Comparison of ENCODE assay signal across 8 cellular contexts in the genomic region with DNA sequence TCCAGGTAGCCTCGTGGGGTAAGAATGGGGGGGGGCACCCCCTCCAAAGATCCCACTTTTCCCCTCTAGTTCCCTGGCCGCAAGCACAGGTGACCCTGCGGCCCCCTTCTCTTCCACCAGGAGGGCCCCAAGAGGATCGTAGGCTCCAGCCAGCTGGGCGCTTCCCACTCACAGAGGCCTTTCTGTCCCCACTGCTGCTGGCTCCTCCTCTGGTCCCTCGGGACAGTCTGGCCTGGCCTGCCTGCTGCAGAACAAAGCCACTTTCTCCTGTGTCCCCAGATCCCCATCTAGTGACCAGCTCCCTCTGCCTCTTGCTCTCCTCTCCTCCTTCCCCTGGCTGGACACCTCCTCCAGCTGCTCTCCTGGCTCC. TPM values are rescaled to one million over a fixed set of nuclear protein-coding genes. Genes with fewer than 3 reads are reported as not detected.
DNase-seq lines count a peak whose midpoint lies in the region; ATAC-seq, FAIRE-seq and TF ChIP-seq lines count a peak whose summit lies in the region.

No MANE protein-coding gene starts in this region.

- DNase-seq in GM06990 (ENCODE audit: extremely low read depth, insufficient read length) (no peak), fibroblast of the aortic adventitia (ENCODE audit: low read depth) (no peak), osteoblast (ENCODE audit: insufficient read length, low spot score, missing footprints) (no peak), HTR-8/SVneo (ENCODE audit: insufficient read length, low spot score) (no peak), AML-193 (lab: John Stamatoyannopoulos, UW) (no peak)

- H3K4me2 ChIP-seq in osteoblast (ENCODE audit: insufficient read depth, low read length): peak overlapping the region; percentile 82

- no peak for FAIRE-seq in HTR-8/SVneo (lab: Jason Lieb, UNC)

- ATAC-seq in HG03095 (IDR thresholded peaks at IDR 0.05; ENCODE audit: unreplicated experiment) (peak; percentile 7), SK-N-SH treated with all-trans-retinoic acid at 6 μM for 48 hours (peak; percentile 30), GM21576 (IDR thresholded peaks at IDR 0.05; ENCODE audit: unreplicated experiment) (no peak)

- peaks cover 5% of the 10 kb centered on the region for H3K4me1 ChIP-seq in osteoblast (ENCODE audit: insufficient read depth, low read length)

- H3K79me2 ChIP-seq in osteoblast (ENCODE audit: insufficient read depth, low read length): no peaks in the 10 kb centered on the region

- H3K27ac ChIP-seq in osteoblast (ENCODE audit: low read depth, low read length): no peak overlapping the region

- peak overlapping the region; percentile 62 for H2AFZ ChIP-seq in osteoblast (ENCODE audit: low read length)

- H3K27me3 ChIP-seq in GM06990 (replicated peaks; ENCODE audit: control insufficient read depth, insufficient read depth, low read length) (no peaks in the 10 kb centered on the region), osteoblast (ENCODE audit: insufficient read depth, low read length) (no peaks in the 10 kb centered on the region)

- H3K36me3 ChIP-seq in GM06990 (ENCODE audit: control insufficient read depth, insufficient read depth, low read length) (no peaks in the 10 kb centered on the region; the same call in 1 of the 2 replicates), osteoblast (ENCODE audit: insufficient read depth, low read length) (no peaks in the 10 kb centered on the region)

- peaks cover 6% of the 10 kb centered on the region for H4K20me1 ChIP-seq in osteoblast (ENCODE audit: insufficient read depth, low read length)

- H3K9me3 ChIP-seq in osteoblast (ENCODE audit: low read depth, low read length): no peaks in the 10 kb centered on the region

- H3K4me3 ChIP-seq in GM06990 (replicated peaks; ENCODE audit: low read depth, low read length) (peak overlapping the region; percentile 63), fibroblast of the aortic adventitia (ENCODE audit: low read depth, low read length) (peak overlapping the region; percentile 47), osteoblast (ENCODE audit: insufficient read depth, low read length) (peak overlapping the region; percentile 71)

- TF ChIP-seq CTCF in GM06990 (IDR thresholded peaks at IDR 0.05; ENCODE audit: insufficient read depth, low read length, poor library complexity, severe bottlenecking) (no peak), fibroblast of the aortic adventitia (IDR thresholded peaks at IDR 0.05; ENCODE audit: insufficient read depth, low read length) (peak; percentile 17), osteoblast (IDR thresholded peaks at IDR 0.05; ENCODE audit: extremely low read depth, low read depth, low read length) (no peak)

TF ChIP-seq in SK-N-SH treated with all-trans-retinoic acid at 6 μM for 48 hours, 23 proteins besides CTCF, POLR2A, EP300 and RAD21:
- TF ChIP-seq, protein P1, sequence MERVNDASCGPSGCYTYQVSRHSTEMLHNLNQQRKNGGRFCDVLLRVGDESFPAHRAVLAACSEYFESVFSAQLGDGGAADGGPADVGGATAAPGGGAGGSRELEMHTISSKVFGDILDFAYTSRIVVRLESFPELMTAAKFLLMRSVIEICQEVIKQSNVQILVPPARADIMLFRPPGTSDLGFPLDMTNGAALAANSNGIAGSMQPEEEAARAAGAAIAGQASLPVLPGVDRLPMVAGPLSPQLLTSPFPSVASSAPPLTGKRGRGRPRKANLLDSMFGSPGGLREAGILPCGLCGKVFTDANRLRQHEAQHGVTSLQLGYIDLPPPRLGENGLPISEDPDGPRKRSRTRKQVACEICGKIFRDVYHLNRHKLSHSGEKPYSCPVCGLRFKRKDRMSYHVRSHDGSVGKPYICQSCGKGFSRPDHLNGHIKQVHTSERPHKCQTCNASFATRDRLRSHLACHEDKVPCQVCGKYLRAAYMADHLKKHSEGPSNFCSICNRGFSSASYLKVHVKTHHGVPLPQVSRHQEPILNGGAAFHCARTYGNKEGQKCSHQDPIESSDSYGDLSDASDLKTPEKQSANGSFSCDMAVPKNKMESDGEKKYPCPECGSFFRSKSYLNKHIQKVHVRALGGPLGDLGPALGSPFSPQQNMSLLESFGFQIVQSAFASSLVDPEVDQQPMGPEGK (CRISPR knock-in tag; IDR thresholded peaks at IDR 0.05; ENCODE audit: borderline replicate concordance): no peak
- TF ChIP-seq ARNTL (CRISPR knock-in tag; IDR thresholded peaks at IDR 0.05; ENCODE audit: borderline replicate concordance, low read depth) (no peak), ZNF565 (CRISPR knock-in tag; conservative IDR thresholded peaks at IDR 0.05; ENCODE audit: low read depth) (no peak), TOX (CRISPR knock-in tag; IDR thresholded peaks at IDR 0.05; ENCODE audit: borderline replicate concordance) (no peak), ISL1 (CRISPR knock-in tag; IDR thresholded peaks at IDR 0.05) (no peak), CSDC2 (CRISPR knock-in tag; IDR thresholded peaks at IDR 0.05) (no peak), ESRRG (CRISPR knock-in tag; IDR thresholded peaks at IDR 0.05) (no peak), ZC3H10 (CRISPR knock-in tag; IDR thresholded peaks at IDR 0.05) (no peak), BACH2 (CRISPR knock-in tag; IDR thresholded peaks at IDR 0.05; ENCODE audit: borderline replicate concordance) (no peak), RARB (CRISPR knock-in tag; IDR thresholded peaks at IDR 0.05) (no peak), TCF4 (CRISPR knock-in tag; IDR thresholded peaks at IDR 0.05; ENCODE audit: borderline replicate concordance) (no peak), ZNF8 (CRISPR knock-in tag; IDR thresholded peaks at IDR 0.05) (no peak), OSR1 (CRISPR knock-in tag; IDR thresholded peaks at IDR 0.05) (no peak), PPARA (CRISPR knock-in tag; IDR thresholded peaks at IDR 0.05; ENCODE audit: borderline replicate concordance) (no peak), GLIS3 (CRISPR knock-in tag; IDR thresholded peaks at IDR 0.05) (no peak), ZNF70 (CRISPR knock-in tag; IDR thresholded peaks at IDR 0.05) (no peak)
- TF ChIP-seq, protein P2, sequence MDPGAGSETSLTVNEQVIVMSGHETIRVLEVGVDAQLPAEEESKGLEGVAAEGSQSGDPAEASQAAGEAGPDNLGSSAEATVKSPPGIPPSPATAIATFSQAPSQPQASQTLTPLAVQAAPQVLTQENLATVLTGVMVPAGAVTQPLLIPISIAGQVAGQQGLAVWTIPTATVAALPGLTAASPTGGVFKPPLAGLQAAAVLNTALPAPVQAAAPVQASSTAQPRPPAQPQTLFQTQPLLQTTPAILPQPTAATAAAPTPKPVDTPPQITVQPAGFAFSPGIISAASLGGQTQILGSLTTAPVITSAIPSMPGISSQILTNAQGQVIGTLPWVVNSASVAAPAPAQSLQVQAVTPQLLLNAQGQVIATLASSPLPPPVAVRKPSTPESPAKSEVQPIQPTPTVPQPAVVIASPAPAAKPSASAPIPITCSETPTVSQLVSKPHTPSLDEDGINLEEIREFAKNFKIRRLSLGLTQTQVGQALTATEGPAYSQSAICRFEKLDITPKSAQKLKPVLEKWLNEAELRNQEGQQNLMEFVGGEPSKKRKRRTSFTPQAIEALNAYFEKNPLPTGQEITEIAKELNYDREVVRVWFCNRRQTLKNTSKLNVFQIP (CRISPR knock-in tag; IDR thresholded peaks at IDR 0.05; ENCODE audit: borderline replicate concordance, low read depth): no peak
- TF ChIP-seq, protein P3, sequence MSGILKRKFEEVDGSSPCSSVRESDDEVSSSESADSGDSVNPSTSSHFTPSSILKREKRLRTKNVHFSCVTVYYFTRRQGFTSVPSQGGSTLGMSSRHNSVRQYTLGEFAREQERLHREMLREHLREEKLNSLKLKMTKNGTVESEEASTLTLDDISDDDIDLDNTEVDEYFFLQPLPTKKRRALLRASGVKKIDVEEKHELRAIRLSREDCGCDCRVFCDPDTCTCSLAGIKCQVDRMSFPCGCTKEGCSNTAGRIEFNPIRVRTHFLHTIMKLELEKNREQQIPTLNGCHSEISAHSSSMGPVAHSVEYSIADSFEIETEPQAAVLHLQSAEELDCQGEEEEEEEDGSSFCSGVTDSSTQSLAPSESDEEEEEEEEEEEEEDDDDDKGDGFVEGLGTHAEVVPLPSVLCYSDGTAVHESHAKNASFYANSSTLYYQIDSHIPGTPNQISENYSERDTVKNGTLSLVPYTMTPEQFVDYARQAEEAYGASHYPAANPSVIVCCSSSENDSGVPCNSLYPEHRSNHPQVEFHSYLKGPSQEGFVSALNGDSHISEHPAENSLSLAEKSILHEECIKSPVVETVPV (CRISPR knock-in tag; IDR thresholded peaks at IDR 0.05): no peak
- TF ChIP-seq, protein P4, sequence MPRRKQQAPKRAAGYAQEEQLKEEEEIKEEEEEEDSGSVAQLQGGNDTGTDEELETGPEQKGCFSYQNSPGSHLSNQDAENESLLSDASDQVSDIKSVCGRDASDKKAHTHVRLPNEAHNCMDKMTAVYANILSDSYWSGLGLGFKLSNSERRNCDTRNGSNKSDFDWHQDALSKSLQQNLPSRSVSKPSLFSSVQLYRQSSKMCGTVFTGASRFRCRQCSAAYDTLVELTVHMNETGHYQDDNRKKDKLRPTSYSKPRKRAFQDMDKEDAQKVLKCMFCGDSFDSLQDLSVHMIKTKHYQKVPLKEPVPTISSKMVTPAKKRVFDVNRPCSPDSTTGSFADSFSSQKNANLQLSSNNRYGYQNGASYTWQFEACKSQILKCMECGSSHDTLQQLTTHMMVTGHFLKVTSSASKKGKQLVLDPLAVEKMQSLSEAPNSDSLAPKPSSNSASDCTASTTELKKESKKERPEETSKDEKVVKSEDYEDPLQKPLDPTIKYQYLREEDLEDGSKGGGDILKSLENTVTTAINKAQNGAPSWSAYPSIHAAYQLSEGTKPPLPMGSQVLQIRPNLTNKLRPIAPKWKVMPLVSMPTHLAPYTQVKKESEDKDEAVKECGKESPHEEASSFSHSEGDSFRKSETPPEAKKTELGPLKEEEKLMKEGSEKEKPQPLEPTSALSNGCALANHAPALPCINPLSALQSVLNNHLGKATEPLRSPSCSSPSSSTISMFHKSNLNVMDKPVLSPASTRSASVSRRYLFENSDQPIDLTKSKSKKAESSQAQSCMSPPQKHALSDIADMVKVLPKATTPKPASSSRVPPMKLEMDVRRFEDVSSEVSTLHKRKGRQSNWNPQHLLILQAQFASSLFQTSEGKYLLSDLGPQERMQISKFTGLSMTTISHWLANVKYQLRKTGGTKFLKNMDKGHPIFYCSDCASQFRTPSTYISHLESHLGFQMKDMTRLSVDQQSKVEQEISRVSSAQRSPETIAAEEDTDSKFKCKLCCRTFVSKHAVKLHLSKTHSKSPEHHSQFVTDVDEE (CRISPR knock-in tag; IDR thresholded peaks at IDR 0.05): no peak

RNA-seq across cellular contexts. Expression of a gene that starts 0.5 kb away (rescaled TPM):
- 0.41 and 1.5 TPM in 2 replicates for total RNA-seq in fibroblast of the aortic adventitia (ENCODE audit: low replicate concordance)
- 0.88 and 1.1 TPM in 2 replicates for total RNA-seq in osteoblast

RNA-seq across cellular contexts. Expression of a gene that starts 6.4 kb away (rescaled TPM):
- total RNA-seq in fibroblast of the aortic adventitia (ENCODE audit: low replicate concordance) (12.7 and 17.7 TPM in 2 replicates), osteoblast (35.9 and 36.9 TPM in 2 replicates)

RNA-seq across cellular contexts. Expression of a gene that starts 15.9 kb away (rescaled TPM):
- 50.8 and 103 TPM in 2 replicates for total RNA-seq in fibroblast of the aortic adventitia (ENCODE audit: low replicate concordance)
- 94.1 and 103 TPM in 2 replicates for total RNA-seq in osteoblast

RNA-seq across cellular contexts. Expression of a gene that starts 17.0 kb away (rescaled TPM):
- total RNA-seq in fibroblast of the aortic adventitia (ENCODE audit: low replicate concordance): 0.09 TPM in 1 of 2 replicates, not detected in the other
- total RNA-seq in osteoblast: not detected in 2 replicates

RNA-seq across cellular contexts. Expression of a gene that starts 24.9 kb away (rescaled TPM):
- 23.8 and 31.6 TPM in 2 replicates for total RNA-seq in fibroblast of the aortic adventitia (ENCODE audit: low replicate concordance)
- total RNA-seq in osteoblast: 10.0 and 10.1 TPM in 2 replicates
